Comparison of ENCODE assay signal across 10 cellular contexts in the genomic region with DNA sequence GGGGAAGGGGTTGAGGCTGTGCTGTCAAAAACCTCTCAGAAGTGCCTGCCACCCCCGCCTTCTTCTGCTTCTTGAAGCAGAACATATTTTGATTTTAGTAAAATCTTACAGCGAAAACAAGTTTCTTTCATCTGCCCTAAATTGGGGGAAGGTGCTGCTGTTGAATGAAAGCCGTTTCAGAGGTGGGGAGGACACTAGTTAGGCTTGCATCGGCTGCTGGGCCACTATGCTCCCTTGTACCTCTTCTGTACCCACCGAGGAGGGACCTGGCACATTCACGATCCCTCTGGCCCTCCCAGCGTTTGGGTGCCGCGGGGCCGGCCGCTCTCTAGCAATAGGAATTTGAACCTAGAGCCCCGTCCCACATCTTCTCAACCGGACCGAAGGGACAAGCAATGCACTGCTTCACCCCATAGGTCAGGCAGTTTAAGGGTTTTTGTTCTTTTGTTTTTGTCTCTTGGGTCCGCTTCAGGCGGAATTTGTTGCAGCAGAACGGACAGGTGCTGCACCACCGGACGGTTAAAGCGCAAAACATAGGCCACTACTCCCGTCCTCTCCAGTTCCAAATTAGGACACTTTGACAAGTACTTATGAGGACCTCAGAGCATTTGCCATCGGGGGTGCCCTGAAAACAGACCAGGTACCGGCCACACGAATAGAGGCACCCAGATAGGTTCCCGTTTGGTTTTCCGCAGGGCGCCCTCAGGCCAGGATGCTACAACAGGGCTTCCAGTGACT. TPM values are rescaled to one million over a fixed set of nuclear protein-coding genes. Genes with fewer than 3 reads are reported as not detected.
"Had no signal": no experiment of that assay in that cellular context is flagged by ENCODE, and none has a peak within 500 bp of the region (broad histone marks: within the 10 kb centered on the region; RNA-seq: fewer than 3 reads in every experiment).

No MANE protein-coding gene starts in this region.

- H3K9me3 Mint-ChIP-seq: HFFc6 had no signal

- H3K36me3 Mint-ChIP-seq: IgD-negative memory B cell had no signal

- ATAC-seq: HCT116 had no signal

- DNase-seq: GM23248, GOT3, H7, HFFc6, KBM-7 had no signal

- H3K9me3 ChIP-seq: HAP-1 had no signal

- H3K9ac ChIP-seq: GM23248 had no signal

- H3K4me1 ChIP-seq: HAP-1 had no signal

- H3K27ac Mint-ChIP-seq: HFFc6, IgD-negative memory B cell had no signal

- H3K4me3 ChIP-seq: GM23248, HAP-1 had no signal

- H3K36me3 ChIP-seq: HAP-1 had no signal

- H3K27ac ChIP-seq: GM23248 had no signal

- H2AFZ ChIP-seq: GM23248 had no signal

- H3K4me3 Mint-ChIP-seq: HFFc6 had no signal

RNA-seq across cellular contexts. Expression of gene SLC6A5, which starts 5.6 kb away (rescaled TPM):
- total RNA-seq: GM23248, H4, H7, HFFc6, HT-29 had no signal
- polyA plus RNA-seq: GM23248, IgD-negative memory B cell had no signal
